9 cellular contexts compared by ENCODE assay signal in the genomic region with DNA sequence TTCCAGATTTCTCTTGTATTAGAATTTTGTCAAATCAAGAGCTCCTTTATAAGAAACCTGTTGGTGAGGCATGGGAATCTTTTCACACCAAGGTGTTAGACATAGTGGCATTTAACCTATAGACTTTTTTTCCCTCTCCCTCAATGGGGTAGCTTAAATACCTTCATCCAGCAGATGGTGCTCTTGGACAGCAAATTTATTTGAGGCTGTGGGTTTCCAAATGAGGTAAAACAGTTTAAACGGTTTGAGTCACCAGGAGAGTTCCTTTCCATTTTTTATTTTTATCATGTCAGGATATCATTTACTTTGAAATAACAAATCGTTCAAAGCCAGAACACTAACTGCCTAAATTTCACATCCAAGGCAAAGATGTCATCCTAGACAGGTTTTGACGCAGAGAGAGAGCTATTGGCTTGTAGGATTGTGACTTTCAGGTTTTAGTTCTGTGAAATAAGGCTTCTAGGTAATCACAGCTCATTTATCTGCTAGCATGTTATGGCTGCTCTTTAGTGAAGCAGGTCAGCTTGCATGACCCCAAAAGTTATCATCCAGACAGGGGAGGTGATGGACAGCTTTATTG.
A peak's percentile ranks its signal among the peaks of the same experiment; 100 is the strongest.
DNase-seq lines count a peak whose midpoint lies in the region; ATAC-seq and TF ChIP-seq lines count a peak whose summit lies in the region.
"Had no signal": no experiment of that assay in that cellular context is flagged by ENCODE, and none has a peak within 500 bp of the region (broad histone marks: within the 10 kb centered on the region; RNA-seq: fewer than 3 reads in every experiment).

No MANE protein-coding gene starts in this region.

- CTCF ChIA-PET in activated CD8-positive, alpha-beta T cell treated with anti-CD3 and anti-CD28 coated beads, Interleukin-2, amount 10 ng/mL, durations not matched to agents 7 days and 5 days (lab: Charles Lee), result interaction anchor here (0.7 to 1.9 kb wide), 35 partner anchors 10 to 712 kb away, joined by 3 to 29 read pairs (median 4); no protein-coding TSS in a partner anchor

- H3K36me3 Mint-ChIP-seq in activated CD8-positive, alpha-beta T cell treated with anti-CD3 and anti-CD28 coated beads, Interleukin-2, amount 10 ng/mL, durations not matched to agents 7 days and 5 days (ENCODE audit: low read depth), result peaks cover 33% of the 10 kb centered on the region

- intact Hi-C loops in lower leg skin (cut with DNase I; ENCODE audit: low total_unique reads), result no loop called here

- ATAC-seq in GM21723 (IDR thresholded peaks at IDR 0.05; ENCODE audit: unreplicated experiment), result peak; percentile 64
- ATAC-seq in activated CD8-positive, alpha-beta T cell treated with anti-CD3 and anti-CD28 coated beads, Interleukin-2, amount 10 ng/mL, durations not matched to agents 7 days and 5 days, result peak; percentile 36

- H3K4me1 Mint-ChIP-seq in activated CD8-positive, alpha-beta T cell treated with anti-CD3 and anti-CD28 coated beads, Interleukin-2, amount 10 ng/mL, durations not matched to agents 7 days and 5 days (ENCODE audit: low read depth), result peaks cover 10% of the 10 kb centered on the region

- TF ChIP-seq POLR2A in lower leg skin (IDR thresholded peaks at IDR 0.05), result no peak

- no peak overlapping the region for H3K4me3 Mint-ChIP-seq in activated CD8-positive, alpha-beta T cell treated with anti-CD3 and anti-CD28 coated beads, Interleukin-2, amount 10 ng/mL, durations not matched to agents 7 days and 5 days

- no peaks in the 10 kb centered on the region for H3K27me3 Mint-ChIP-seq in activated CD8-positive, alpha-beta T cell treated with anti-CD3 and anti-CD28 coated beads, Interleukin-2, amount 10 ng/mL, durations not matched to agents 7 days and 5 days (ENCODE audit: low read depth)

- peak; percentile 30 for DNase-seq in NCI-H1436 (lab: John Stamatoyannopoulos, UW)
- DNase-seq in NCI-H1436 treated with DMSO at 0.1 percent for 48 hours (lab: John Stamatoyannopoulos, UW), result no peak
- DNase-seq in NCI-H2171 treated with DMSO at 0.1 percent for 48 hours (lab: John Stamatoyannopoulos, UW), result peak; percentile 56
- peak; percentile 54 for DNase-seq in activated CD8-positive, alpha-beta T cell treated with anti-CD3 and anti-CD28 coated beads, Interleukin-2, amount 10 ng/mL, durations not matched to agents 7 days and 5 days
- peak; percentile 46 for DNase-seq in globus pallidus (ENCODE audit: low spot score)
- DNase-seq in smooth muscle cell of the brain vasculature (ENCODE audit: low read depth, low spot score), result peak; percentile 12
- no peak for DNase-seq in lower leg skin (ENCODE audit: low spot score in 2 of 2)

- no peaks in the 10 kb centered on the region for H3K9me3 Mint-ChIP-seq in activated CD8-positive, alpha-beta T cell treated with anti-CD3 and anti-CD28 coated beads, Interleukin-2, amount 10 ng/mL, durations not matched to agents 7 days and 5 days (ENCODE audit: insufficient read depth)

- POLR2A ChIA-PET in activated CD8-positive, alpha-beta T cell treated with anti-CD3 and anti-CD28 coated beads, Interleukin-2, amount 10 ng/mL, durations not matched to agents 7 days and 5 days (lab: Charles Lee), result interaction anchor here (0.7 kb wide), 1 partner anchor 472 kb away, joined by 3 read pairs; no protein-coding TSS in a partner anchor

- no peak overlapping the region for H3K27ac Mint-ChIP-seq in activated CD8-positive, alpha-beta T cell treated with anti-CD3 and anti-CD28 coated beads, Interleukin-2, amount 10 ng/mL, durations not matched to agents 7 days and 5 days

- no peak for TF ChIP-seq CTCF in lower leg skin (IDR thresholded peaks at IDR 0.05)

- WGBS in lower leg skin, 2 donors, result 38 to 41% methylated on average over 3 of the region's 3 CpGs

- no peak overlapping the region for H3K4me3 ChIP-seq in lower leg skin (ENCODE audit: low read depth, poor library complexity, severe bottlenecking)
- H3K4me3 ChIP-seq: BLaER1 treated with 17β-estradiol and CSF1 and Interleukin-3, amounts not matched to agents 10 nM and 100 nM had no signal

Comparison
In these comparisons a context has a peak if more than half of its experiments do, and no peak if none do; other contexts are left out.
1. DNase-seq: peak in NCI-H1436 (single experiment), NCI-H2171 treated with DMSO at 0.1 percent for 48 hours (single experiment), activated CD8-positive, alpha-beta T cell treated with anti-CD3 and anti-CD28 coated beads, Interleukin-2, amount 10 ng/mL, durations not matched to agents 7 days and 5 days (single experiment), globus pallidus (single experiment) and smooth muscle cell of the brain vasculature (single experiment); none in NCI-H1436 treated with DMSO at 0.1 percent for 48 hours (single experiment) and lower leg skin (0 of 2).